In the genomic region with DNA sequence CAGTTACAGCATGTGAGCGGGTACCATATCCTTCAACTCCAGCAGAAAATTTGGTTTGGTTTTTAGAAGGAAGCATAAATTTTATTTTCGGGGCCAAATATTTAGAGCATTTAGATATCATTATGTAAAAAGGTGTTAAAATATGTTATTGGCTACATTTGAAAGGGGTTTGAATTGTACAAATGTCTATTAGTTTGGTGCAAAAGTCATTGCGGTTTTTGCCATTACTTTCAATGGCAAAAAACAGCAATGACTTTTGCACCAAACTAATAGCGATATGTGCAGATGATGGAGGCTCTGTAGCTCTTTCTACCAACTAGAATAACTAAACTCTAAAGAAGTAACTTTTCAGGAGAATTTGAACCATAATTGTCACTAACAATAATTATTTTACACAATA, we compare ENCODE assay signal across 27 cellular contexts.
"Had no signal": no experiment of that assay in that cellular context is flagged by ENCODE, and none has a peak within 500 bp of the region (broad histone marks: within the 10 kb centered on the region; RNA-seq: fewer than 3 reads in every experiment).

No MANE protein-coding gene starts in this region.

- FAIRE-seq: urothelium cell line had no signal

- H3K27me3 ChIP-seq: stomach, suprapubic skin, testis, thyroid gland, tibial artery, tibial nerve, transverse colon, upper lobe of left lung, upper lobe of right lung, uterus, vagina had no signal

- DNase-seq: stimulated activated CD4-positive, alpha-beta T cell treated with anti-CD3 and anti-CD28 coated beads, Interleukin-2, amount 100 ng/mL, for 48 hours; stimulated activated CD4-positive, alpha-beta T cell treated with anti-CD3 and anti-CD28 coated beads, Interleukin-4, amount 100 ng/mL, for 1 hour; stimulated activated CD4-positive, alpha-beta T cell treated with anti-CD3 and anti-CD28 coated beads, Interleukin-4, amount 100 ng/mL, for 24 hours; stimulated activated CD4-positive, alpha-beta T cell treated with anti-CD3 and anti-CD28 coated beads, Interleukin-4, amount 100 ng/mL, for 4 hours; stimulated activated CD8-positive, alpha-beta memory T cell treated with anti-CD3 and anti-CD28 coated beads, Interleukin-4, amount 100 ng/mL, for 48 hours; stimulated activated naive B cell treated with anti-CD40 and anti-IgM and Interleukin-4, amounts not matched to agents 10 μg/mL and 1 μg/mL and 100 μg/mL, for 72 hours; stimulated activated naive CD4-positive, alpha-beta T cell; stimulated activated naive CD4-positive, alpha-beta T cell treated with Interleukin-2 at 50 U/mL for 16 hours; stimulated activated naive CD8-positive, alpha-beta T cell treated with anti-CD3 and anti-CD28 coated beads, Interleukin-15, amount 100 ng/mL, for 72 hours; stimulated activated naive CD8-positive, alpha-beta T cell treated with anti-CD3 and anti-CD28 coated beads, Interleukin-15, Interleukin-2, amounts not matched to agents 100 U/mL and 50 U/mL, for 24 hours; stomach; substantia nigra; testis; thyroid gland; tibial artery; transverse colon; trophoblast cell; upper lobe of left lung; upper lobe of right lung; uterus had no signal

- H3K27ac ChIP-seq: stomach, suprapubic skin, testis, thoracic aorta, thyroid gland, tibial artery, tibial nerve, transverse colon, upper lobe of left lung, upper lobe of right lung, uterus, vagina had no signal

- H3K36me3 ChIP-seq: stomach, suprapubic skin, thoracic aorta, thyroid gland, tibial artery, tibial nerve, transverse colon, upper lobe of left lung, upper lobe of right lung, uterus, vagina had no signal

- ATAC-seq: stimulated activated effector memory CD8-positive, alpha-beta T cell treated with anti-CD3 and anti-CD28 coated beads, Interleukin-12 subunit alpha, Interleukin-12 subunit beta, amount 100 ng/mL, for 72 hours; stimulated activated memory B cell treated with anti-CD40 and anti-IgM and Interleukin-4, amounts not matched to agents 10 μg/mL and 1 μg/mL and 100 μg/mL, for 72 hours; stimulated activated naive B cell treated with anti-CD40 and anti-IgM and Interleukin-4, amounts not matched to agents 10 μg/mL and 1 μg/mL and 100 μg/mL, for 72 hours; stimulated activated naive CD8-positive, alpha-beta T cell treated with anti-CD3 and anti-CD28 coated beads, Interleukin-15, amount 100 ng/mL, for 72 hours; stimulated activated naive CD8-positive, alpha-beta T cell treated with anti-CD3 and anti-CD28 coated beads, Interleukin-15, Interleukin-2, amounts not matched to agents 100 U/mL and 50 U/mL, for 24 hours; upper lobe of right lung had no signal

- H3K9me3 ChIP-seq: stomach, suprapubic skin, testis, thoracic aorta, thyroid gland, tibial artery, tibial nerve, transverse colon, upper lobe of left lung, upper lobe of right lung, uterus, vagina had no signal

- H3K4me3 ChIP-seq: stomach, suprapubic skin, testis, thoracic aorta, thyroid gland, tibial artery, tibial nerve, transverse colon, upper lobe of left lung, upper lobe of right lung, uterus, vagina had no signal

- H3K4me1 ChIP-seq: stomach, suprapubic skin, testis, thyroid gland, tibial artery, tibial nerve, transverse colon, upper lobe of left lung, upper lobe of right lung, uterus, vagina had no signal
